ENCODE assay signal across 10 cellular contexts in the genomic region with DNA sequence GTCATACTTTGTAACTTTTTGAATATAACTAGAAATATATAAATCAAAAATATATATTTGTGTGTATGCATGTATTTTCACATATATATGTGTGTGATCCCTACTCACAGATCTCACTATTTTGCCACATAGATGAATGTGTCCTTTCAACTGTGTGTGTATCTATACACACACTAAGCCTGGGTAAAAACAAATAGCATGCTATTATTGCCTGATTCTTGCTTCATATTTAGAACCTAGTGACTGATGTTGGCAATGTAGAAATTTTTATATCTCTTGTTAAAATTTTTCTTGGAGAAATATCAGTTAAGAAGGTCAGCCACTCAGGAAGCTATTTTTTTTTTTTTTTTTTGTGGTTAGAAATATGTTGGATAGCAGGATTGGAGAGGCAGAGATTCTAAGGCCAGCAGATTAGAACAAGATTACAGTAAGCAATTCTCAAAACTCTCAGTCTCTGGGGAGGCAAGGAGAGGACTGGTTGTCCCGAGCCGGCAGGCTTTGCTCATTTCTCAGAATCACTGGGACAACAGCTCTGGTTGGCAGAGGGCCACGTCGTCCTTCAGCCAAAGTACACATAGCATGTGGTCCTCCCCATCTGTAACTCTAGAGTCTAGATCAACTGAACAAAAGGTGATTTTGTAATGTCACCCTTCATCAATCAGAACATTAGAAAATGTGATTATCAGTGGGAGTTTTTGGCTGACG. TPM values are rescaled to one million over a fixed set of nuclear protein-coding genes. Genes with fewer than 3 reads are reported as not detected.
DNase-seq lines count a peak whose midpoint lies in the region; ATAC-seq lines count a peak whose summit lies in the region.
"Had no signal": no experiment of that assay in that cellular context is flagged by ENCODE, and none has a peak within 500 bp of the region (broad histone marks: within the 10 kb centered on the region; RNA-seq: fewer than 3 reads in every experiment).

No MANE protein-coding gene starts in this region.

- DNase-seq in EL (peak; percentile 11), anterior cingulate cortex (lab: John Stamatoyannopoulos, UW) (peak in 37 of 58 donors; percentile 1 to 86 (median 23)), left ventricle myocardium superior (peak; percentile 99), sciatic nerve (ENCODE audit: low spot score) (peak; percentile 97), NCI-H1417 treated with DMSO at 0.1 percent for 48 hours (lab: John Stamatoyannopoulos, UW) (no peak), AG08395 (ENCODE audit: low spot score) (no peak)
- no peak for DNase-seq in activated CD4-positive, alpha-beta T cell treated with anti-CD3 and anti-CD28 coated beads, Interleukin-2, amount 50 U/mL, for 4 hours
- DNase-seq: DMS79 had no signal

- intact Hi-C loops in left ventricle myocardium superior (cut with micrococcal nuclease) (loop anchor here (10.0 kb wide), 1 partner anchor 71 kb away; no protein-coding TSS in a partner anchor), sciatic nerve (cut with DNase I) (no loop called here)

- peak; percentile 98 for ATAC-seq in left ventricle myocardium superior
- peak; percentile 98 for ATAC-seq in sciatic nerve
- ATAC-seq in GM21447 (IDR thresholded peaks at IDR 0.05; ENCODE audit: unreplicated experiment) = no peak

RNA-seq across cellular contexts. Expression of gene C6, which starts 19.7 kb away (rescaled TPM):
- total RNA-seq in left ventricle myocardium superior (44.6 TPM), sciatic nerve (6.1 TPM)
- total RNA-seq: RPMI7951 had no signal

Comparison
In these comparisons a context has a peak if more than half of its experiments do, and no peak if none do; other contexts are left out.
1. DNase-seq: peak in EL (single experiment), anterior cingulate cortex (37 of 58), left ventricle myocardium superior (single experiment) and sciatic nerve (single experiment); none in NCI-H1417 treated with DMSO at 0.1 percent for 48 hours (single experiment), AG08395 (single experiment) and activated CD4-positive, alpha-beta T cell treated with anti-CD3 and anti-CD28 coated beads, Interleukin-2, amount 50 U/mL, for 4 hours (0 of 2).